Comparison of ENCODE assay signal across 18 cellular contexts in the genomic region with DNA sequence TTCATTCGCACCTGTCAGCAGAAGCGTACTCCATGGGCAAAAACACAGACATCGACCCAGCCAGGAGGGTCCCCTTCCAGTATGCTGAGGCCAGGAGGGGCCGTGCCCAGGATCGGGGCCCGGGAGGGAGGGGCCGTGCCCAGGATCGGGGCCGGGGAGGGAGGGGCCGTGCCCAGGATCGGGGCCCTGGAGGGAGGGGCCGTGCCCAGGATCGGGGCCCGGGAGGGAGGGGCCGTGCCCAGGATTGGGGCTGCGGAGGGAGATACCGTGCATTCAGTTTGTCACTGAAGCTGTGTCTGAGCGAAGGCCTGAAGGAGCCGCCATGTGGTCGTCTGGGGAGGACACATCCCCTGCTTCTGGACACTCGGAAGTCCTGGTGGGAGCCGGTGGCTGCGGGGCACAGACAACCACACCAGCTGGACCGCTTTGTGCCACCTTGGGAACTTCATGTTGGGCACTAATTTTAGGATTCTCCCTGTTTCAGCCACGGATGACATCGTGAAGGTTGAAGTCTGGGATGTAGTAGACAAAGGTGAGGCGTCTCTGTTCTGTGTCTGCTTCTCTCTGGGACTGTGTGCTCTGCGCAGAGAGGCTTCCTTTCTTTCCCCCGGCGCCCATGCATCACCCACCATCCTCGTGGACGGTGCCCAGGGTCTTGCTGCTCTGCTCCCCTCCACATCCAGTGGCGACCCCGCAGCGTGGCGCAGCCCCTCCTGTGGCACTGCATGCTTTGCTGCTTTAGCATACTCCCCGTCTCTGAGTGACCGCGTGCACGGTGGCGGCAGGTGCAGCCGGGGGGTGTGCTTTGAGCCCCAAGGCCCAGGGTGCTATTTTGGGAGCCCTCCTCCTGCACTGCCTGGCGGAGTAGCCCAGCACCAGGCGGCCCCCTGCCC. TPM values are rescaled to one million over a fixed set of nuclear protein-coding genes. Genes with fewer than 3 reads are reported as not detected.
"Had no signal": no experiment of that assay in that cellular context is flagged by ENCODE, and none has a peak within 500 bp of the region (broad histone marks: within the 10 kb centered on the region; RNA-seq: fewer than 3 reads in every experiment).

No MANE protein-coding gene starts in this region.

- H3K4me3 Mint-ChIP-seq: nephron had no signal

- H3K4me3 ChIP-seq: adrenal gland, esophagus squamous epithelium, lower lobe of right lung, transverse colon, vagina had no signal

- DNase-seq: activated CD4-positive, alpha-beta T cell treated with anti-CD3 and anti-CD28 coated beads, Interleukin-2, amount 50 U/mL, for 4 hours; activated gamma-delta T cell treated with Interleukin-2 at 50 U/mL for 16 hours; dermis blood vessel endothelial cell; effector memory CD4-positive, alpha-beta T cell; esophagus squamous epithelium; lower lobe of right lung; stimulated activated CD4-positive, alpha-beta T cell treated with anti-CD3 and anti-CD28 coated beads, Interleukin-12 subunit alpha, Interleukin-12 subunit beta, amount 100 ng/mL, for 4 hours; stimulated activated CD4-positive, alpha-beta T cell treated with anti-CD3 and anti-CD28 coated beads, Interleukin-1b, Interleukin-23, amount 100 ng/mL, for 48 hours; stimulated activated CD8-positive, alpha-beta memory T cell treated with anti-CD3 and anti-CD28 coated beads, Interleukin-4, amount 100 ng/mL, for 48 hours; stimulated activated naive CD4-positive, alpha-beta T cell treated with Interleukin-2 at 50 U/mL for 16 hours; T-helper 2 cell; transverse colon had no signal

- H3K27ac Mint-ChIP-seq: activated naive CD4-positive, alpha-beta T cell treated with anti-CD3 and anti-CD28 coated beads, Interleukin-2, amount 50 U/mL, for 72 hours; nephron; progenitor cell of endocrine pancreas had no signal

- H3K9me3 Mint-ChIP-seq: activated naive CD4-positive, alpha-beta T cell treated with anti-CD3 and anti-CD28 coated beads, Interleukin-2, amount 50 U/mL, for 72 hours; nephron had no signal

- H3K4me1 ChIP-seq: adrenal gland, lower lobe of right lung had no signal

- H3K27ac ChIP-seq: adrenal gland, esophagus squamous epithelium, lower lobe of right lung, transverse colon, vagina, VCaP had no signal

- H3K27me3 ChIP-seq: adrenal gland, esophagus squamous epithelium, transverse colon, vagina had no signal

- H3K9me3 ChIP-seq: adrenal gland, esophagus squamous epithelium, lower lobe of right lung, transverse colon, vagina had no signal

- ATAC-seq: activated naive CD4-positive, alpha-beta T cell treated with anti-CD3 and anti-CD28 coated beads, Interleukin-2, amount 50 U/mL, for 72 hours; lower lobe of right lung had no signal

RNA-seq across cellular contexts. Expression of a gene that starts 29.4 kb away (rescaled TPM):
- total RNA-seq: vagina had no signal
